ENCODE assay signal across 24 cellular contexts in the genomic region with DNA sequence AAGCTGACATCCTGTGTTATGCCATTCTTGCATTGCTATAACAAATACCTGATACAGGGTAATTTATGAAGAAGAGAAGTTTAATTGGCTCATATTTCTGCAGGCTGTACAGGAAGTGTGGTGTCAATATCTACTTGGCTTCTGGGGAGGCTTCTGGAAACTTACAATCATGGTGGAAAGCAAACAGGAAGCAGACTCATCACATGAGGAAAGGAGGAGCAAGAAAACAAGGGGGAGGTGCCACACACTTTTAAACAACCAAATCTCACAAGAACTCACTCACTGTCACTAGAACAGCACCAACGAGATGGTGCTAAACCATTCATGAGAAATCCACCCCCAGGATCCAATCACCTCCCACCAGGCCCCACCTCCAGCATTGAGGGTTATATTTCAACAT.
DNase-seq lines count a peak whose midpoint lies in the region; ATAC-seq lines count a peak whose summit lies in the region.
"Had no signal": no experiment of that assay in that cellular context is flagged by ENCODE, and none has a peak within 500 bp of the region (broad histone marks: within the 10 kb centered on the region; RNA-seq: fewer than 3 reads in every experiment).

No MANE protein-coding gene starts in this region.

- H3K27me3 Mint-ChIP-seq in activated CD8-positive, alpha-beta memory T cell treated with anti-CD3 and anti-CD28 coated beads, Interleukin-2, amount 10 ng/mL, durations not matched to agents 7 days and 5 days, result peaks cover 14% of the 10 kb centered on the region
- peaks cover 9% of the 10 kb centered on the region for H3K27me3 Mint-ChIP-seq in activated T-helper 17 cell treated with anti-CD3 and anti-CD28 coated beads, Interleukin-2, amount 50 U/mL, for 72 hours
- H3K27me3 Mint-ChIP-seq: activated B cell treated with CpG ODN at 0.5 μM for 24 hours; activated naive CD8-positive, alpha-beta T cell had no signal

- no peaks in the 10 kb centered on the region for H3K9me2 ChIP-seq in GM23248 (ENCODE audit: insufficient read depth)

- H3F3A ChIP-seq in GM23248 (ENCODE audit: insufficient read depth), result no peaks in the 10 kb centered on the region

- H3K36me3 ChIP-seq in GM23248 (ENCODE audit: low read depth), result no peaks in the 10 kb centered on the region
- H3K36me3 ChIP-seq: BLaER1 treated with 17β-estradiol and CSF1 and Interleukin-3, amounts not matched to agents 10 nM and 100 nM; ovary; upper lobe of right lung had no signal

- no peak overlapping the region for H3K9ac ChIP-seq in GM23248
- H3K9ac ChIP-seq: BLaER1 treated with 17β-estradiol and CSF1 and Interleukin-3, amounts not matched to agents 10 nM and 100 nM had no signal

- H3K79me2 ChIP-seq in GM23248 (ENCODE audit: insufficient read depth), result no peaks in the 10 kb centered on the region

- no peak overlapping the region for H3K4me3 Mint-ChIP-seq in activated CD8-positive, alpha-beta memory T cell treated with anti-CD3 and anti-CD28 coated beads, Interleukin-2, amount 10 ng/mL, durations not matched to agents 7 days and 5 days
- H3K4me3 Mint-ChIP-seq in activated T-helper 17 cell treated with anti-CD3 and anti-CD28 coated beads, Interleukin-2, amount 50 U/mL, for 72 hours, result no peak overlapping the region
- no peak overlapping the region for H3K4me3 Mint-ChIP-seq in stimulated activated effector memory CD8-positive, alpha-beta T cell treated with anti-CD3 and anti-CD28 coated beads, Interleukin-12 subunit alpha, Interleukin-12 subunit beta, amount 100 ng/mL, for 72 hours
- H3K4me3 Mint-ChIP-seq: activated B cell treated with CpG ODN at 0.5 μM for 24 hours; activated naive CD8-positive, alpha-beta T cell had no signal

- ATAC-seq in activated CD8-positive, alpha-beta memory T cell treated with anti-CD3 and anti-CD28 coated beads, Interleukin-2, amount 10 ng/mL, durations not matched to agents 7 days and 5 days, result peak; percentile 27
- peak; percentile 26 for ATAC-seq in activated T-helper 17 cell treated with anti-CD3 and anti-CD28 coated beads, Interleukin-2, amount 50 U/mL, for 72 hours (replicated peaks)
- ATAC-seq in stimulated activated effector memory CD8-positive, alpha-beta T cell treated with anti-CD3 and anti-CD28 coated beads, Interleukin-12 subunit alpha, Interleukin-12 subunit beta, amount 100 ng/mL, for 72 hours, result peak; percentile 73
- no peak for ATAC-seq in HG02981 (IDR thresholded peaks at IDR 0.05; ENCODE audit: unreplicated experiment)
- ATAC-seq: HepG2, left cardiac atrium, sciatic nerve, upper lobe of right lung had no signal

- H3K27me3 ChIP-seq in GM23248 (replicated peaks; ENCODE audit: insufficient read depth), result no peaks in the 10 kb centered on the region
- H3K27me3 ChIP-seq: BLaER1 treated with 17β-estradiol and CSF1 and Interleukin-3, amounts not matched to agents 10 nM and 100 nM; ovary; upper lobe of right lung had no signal

- peaks cover 7% of the 10 kb centered on the region for H3K4me1 Mint-ChIP-seq in activated CD8-positive, alpha-beta memory T cell treated with anti-CD3 and anti-CD28 coated beads, Interleukin-2, amount 10 ng/mL, durations not matched to agents 7 days and 5 days
- peaks cover 7% of the 10 kb centered on the region for H3K4me1 Mint-ChIP-seq in activated T-helper 17 cell treated with anti-CD3 and anti-CD28 coated beads, Interleukin-2, amount 50 U/mL, for 72 hours
- peaks cover 34% of the 10 kb centered on the region for H3K4me1 Mint-ChIP-seq in stimulated activated effector memory CD8-positive, alpha-beta T cell treated with anti-CD3 and anti-CD28 coated beads, Interleukin-12 subunit alpha, Interleukin-12 subunit beta, amount 100 ng/mL, for 72 hours
- H3K4me1 Mint-ChIP-seq: activated B cell treated with CpG ODN at 0.5 μM for 24 hours had no signal

- H3K4me1 ChIP-seq in GM23248 (ENCODE audit: insufficient read depth), result no peaks in the 10 kb centered on the region
- H3K4me1 ChIP-seq: upper lobe of right lung had no signal

- H3K4me3 ChIP-seq in GM23248, result no peak overlapping the region
- H3K4me3 ChIP-seq: BLaER1 treated with 17β-estradiol and CSF1 and Interleukin-3, amounts not matched to agents 10 nM and 100 nM; ovary; upper lobe of right lung had no signal

- no peak overlapping the region for H3K4me2 ChIP-seq in GM23248 (ENCODE audit: unreplicated experiment)
- H3K4me2 ChIP-seq: BLaER1 treated with 17β-estradiol and CSF1 and Interleukin-3, amounts not matched to agents 10 nM and 100 nM had no signal

- in situ Hi-C loops in GM23248 (cut with MboI), result no loop called here

- no peaks in the 10 kb centered on the region for H3K9me3 ChIP-seq in GM23248 (ENCODE audit: low read depth)
- H3K9me3 ChIP-seq: ovary, upper lobe of right lung had no signal

- H4K20me1 ChIP-seq in GM23248 (ENCODE audit: insufficient read depth), result no peaks in the 10 kb centered on the region
- H4K20me1 ChIP-seq: BLaER1 treated with 17β-estradiol and CSF1 and Interleukin-3, amounts not matched to agents 10 nM and 100 nM had no signal

- DNase-seq in activated CD8-positive, alpha-beta memory T cell treated with anti-CD3 and anti-CD28 coated beads, Interleukin-2, amount 10 ng/mL, durations not matched to agents 7 days and 5 days, result no peak
- DNase-seq in activated CD8-positive, alpha-beta memory T cell treated with anti-CD3 and anti-CD28 coated beads, Interleukin-2, amount 50 U/mL, for 4 hours, result no peak
- DNase-seq in glomerular endothelial cell (ENCODE audit: extremely low read depth, low read depth, low spot score), result peak; percentile 16
- no peak for DNase-seq in stimulated activated effector memory CD8-positive, alpha-beta T cell treated with anti-CD3 and anti-CD28 coated beads, Interleukin-12 subunit alpha, Interleukin-12 subunit beta, amount 100 ng/mL, for 72 hours (ENCODE audit: low spot score in 2 of 2)
- DNase-seq in GM23248, result no peak
- no peak for DNase-seq in NCI-H82 (lab: John Stamatoyannopoulos, UW)
- DNase-seq: activated B cell treated with CpG ODN at 0.5 μM for 24 hours; activated CD8-positive, alpha-beta memory T cell treated with anti-CD3 and anti-CD28 coated beads for 24 hours; effector CD4-positive, alpha-beta T cell; left cardiac atrium; mesenchymal stem cell; NCI-H2107; NCI-H510A treated with DMSO at 0.1 percent for 48 hours; ovary; stimulated activated CD8-positive, alpha-beta memory T cell treated with anti-CD3 and anti-CD28 coated beads, Interleukin-4, amount 100 ng/mL, for 48 hours; T-helper 9 cell; upper lobe of right lung had no signal

- CTCF ChIA-PET in activated CD8-positive, alpha-beta memory T cell treated with anti-CD3 and anti-CD28 coated beads, Interleukin-2, amount 10 ng/mL, durations not matched to agents 7 days and 5 days (lab: Charles Lee), result no interaction called here

- H3K27ac ChIP-seq in GM23248, result no peak overlapping the region
- H3K27ac ChIP-seq: BLaER1 treated with 17β-estradiol and CSF1 and Interleukin-3, amounts not matched to agents 10 nM and 100 nM; ovary; RWPE1; upper lobe of right lung had no signal

- H3K9me3 Mint-ChIP-seq in activated CD8-positive, alpha-beta memory T cell treated with anti-CD3 and anti-CD28 coated beads, Interleukin-2, amount 10 ng/mL, durations not matched to agents 7 days and 5 days (ENCODE audit: low read depth), result no peaks in the 10 kb centered on the region
- peaks cover 3% of the 10 kb centered on the region for H3K9me3 Mint-ChIP-seq in activated T-helper 17 cell treated with anti-CD3 and anti-CD28 coated beads, Interleukin-2, amount 50 U/mL, for 72 hours
- no peaks in the 10 kb centered on the region for H3K9me3 Mint-ChIP-seq in stimulated activated effector memory CD8-positive, alpha-beta T cell treated with anti-CD3 and anti-CD28 coated beads, Interleukin-12 subunit alpha, Interleukin-12 subunit beta, amount 100 ng/mL, for 72 hours
- H3K9me3 Mint-ChIP-seq: activated B cell treated with CpG ODN at 0.5 μM for 24 hours had no signal

- peaks cover 2% of the 10 kb centered on the region for H3K36me3 Mint-ChIP-seq in activated CD8-positive, alpha-beta memory T cell treated with anti-CD3 and anti-CD28 coated beads, Interleukin-2, amount 10 ng/mL, durations not matched to agents 7 days and 5 days
- H3K36me3 Mint-ChIP-seq in activated T-helper 17 cell treated with anti-CD3 and anti-CD28 coated beads, Interleukin-2, amount 50 U/mL, for 72 hours (ENCODE audit: low read depth), result no peaks in the 10 kb centered on the region
- no peaks in the 10 kb centered on the region for H3K36me3 Mint-ChIP-seq in stimulated activated effector memory CD8-positive, alpha-beta T cell treated with anti-CD3 and anti-CD28 coated beads, Interleukin-12 subunit alpha, Interleukin-12 subunit beta, amount 100 ng/mL, for 72 hours
- H3K36me3 Mint-ChIP-seq: activated naive CD8-positive, alpha-beta T cell had no signal

- 8 to 33% methylated on average over 1 of the region's 1 CpG for WGBS in GM23248 (ENCODE audit: low coverage in 1 of 2, low lambda C conversion rate in 2 of 2, missing lambda C conversion rate in 2 of 2), 2 experiments

- no peak overlapping the region for H3K27ac Mint-ChIP-seq in activated CD8-positive, alpha-beta memory T cell treated with anti-CD3 and anti-CD28 coated beads, Interleukin-2, amount 10 ng/mL, durations not matched to agents 7 days and 5 days
- no peak overlapping the region for H3K27ac Mint-ChIP-seq in activated T-helper 17 cell treated with anti-CD3 and anti-CD28 coated beads, Interleukin-2, amount 50 U/mL, for 72 hours
- H3K27ac Mint-ChIP-seq in stimulated activated effector memory CD8-positive, alpha-beta T cell treated with anti-CD3 and anti-CD28 coated beads, Interleukin-12 subunit alpha, Interleukin-12 subunit beta, amount 100 ng/mL, for 72 hours, result peak overlapping the region; percentile 59
- H3K27ac Mint-ChIP-seq: activated B cell treated with CpG ODN at 0.5 μM for 24 hours; activated naive CD8-positive, alpha-beta T cell had no signal

- no peak overlapping the region for H2AFZ ChIP-seq in GM23248
